ENCODE assay signal across 8 cellular contexts in the genomic region with DNA sequence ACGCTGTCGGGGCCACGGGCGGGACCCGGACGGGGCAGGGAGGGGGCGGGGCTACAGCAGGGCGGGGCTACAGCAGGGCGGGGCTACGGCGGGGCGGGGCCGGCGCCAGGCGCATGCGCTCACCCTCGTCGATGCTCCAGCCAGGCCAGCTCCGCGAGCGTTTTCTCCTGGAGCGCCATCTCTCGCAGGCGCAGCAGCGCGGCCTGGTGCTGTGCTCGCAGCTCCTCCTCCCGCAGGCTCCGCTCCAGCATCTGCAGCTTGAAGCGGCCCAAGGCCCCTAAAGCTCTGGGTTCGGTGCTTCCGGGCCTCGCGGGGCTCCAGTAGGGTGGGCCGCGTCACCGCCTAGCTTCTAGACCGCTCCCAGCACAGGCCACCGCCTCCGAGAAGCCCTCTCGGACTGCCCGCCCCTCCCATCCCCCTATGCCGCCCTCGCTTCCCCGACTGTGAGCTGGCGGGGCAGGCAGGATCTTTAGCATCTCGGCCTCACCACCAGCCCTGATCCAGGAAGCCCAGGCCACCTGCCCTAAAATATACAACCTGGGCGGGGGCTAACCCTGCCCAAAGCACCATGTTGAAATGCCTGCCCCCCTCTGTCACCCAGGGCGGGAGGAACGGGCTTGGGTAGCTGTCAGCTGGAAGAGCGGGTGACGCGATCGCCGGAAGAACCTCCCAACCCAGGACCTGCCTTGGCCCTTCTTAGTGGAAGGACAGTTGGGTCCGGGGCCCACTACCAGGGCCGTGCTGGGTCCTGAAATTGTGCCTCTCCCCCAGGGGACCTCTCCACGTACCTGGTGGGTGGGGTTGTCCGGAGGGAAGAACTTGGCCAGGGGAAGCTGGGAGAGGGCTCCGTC. TPM values are rescaled to one million over a fixed set of nuclear protein-coding genes. Genes with fewer than 3 reads are reported as not detected.
DNase-seq lines count a peak whose midpoint lies in the region; ATAC-seq and TF ChIP-seq lines count a peak whose summit lies in the region.

No MANE protein-coding gene starts in this region.

- H4K20me1 ChIP-seq in H9 (ENCODE audit: control insufficient read depth, insufficient read depth, insufficient read length), result no peaks in the 10 kb centered on the region

- H3K36me3 Mint-ChIP-seq in H9 (ENCODE audit: insufficient read depth in 1 of 3, low read depth in 3 of 3), result no peaks in the 10 kb centered on the region
- H3K36me3 Mint-ChIP-seq in central memory CD8-positive, alpha-beta T cell (ENCODE audit: insufficient read depth), result peaks cover 9% of the 10 kb centered on the region

- peaks cover 5% of the 10 kb centered on the region for H3K23me2 ChIP-seq in H9 (ENCODE audit: insufficient read length, low read depth, low read length, poor library complexity, severe bottlenecking)

- no peak overlapping the region for H2BK120ac ChIP-seq in H9 (ENCODE audit: low read depth, low read length, poor library complexity, severe bottlenecking)

- no peak overlapping the region for H3K27ac Mint-ChIP-seq in H9
- no peak overlapping the region for H3K27ac Mint-ChIP-seq in central memory CD8-positive, alpha-beta T cell (ENCODE audit: low read depth)

- H3K18ac ChIP-seq in H9 (ENCODE audit: insufficient read length, low read depth, low read length), result peak overlapping the region; percentile 68

- no peak overlapping the region for H3K56ac ChIP-seq in H9 (ENCODE audit: insufficient read length, low read depth, low read length)

- H3K23ac ChIP-seq in H9 (ENCODE audit: insufficient read length, low read depth, low read length), result no peak overlapping the region

- ATAC-seq in activated CD4-positive, CD25-positive, alpha-beta regulatory T cell treated with anti-CD3 and anti-CD28 coated beads, Interleukin-2, amount 50 U/mL, for 24 hours, result peak; percentile 88 to 90
- peak; percentile 90 for ATAC-seq in central memory CD8-positive, alpha-beta T cell (replicated peaks; ENCODE audit: extremely low read depth, poor library complexity, severe bottlenecking)

- no peak overlapping the region for H3K4ac ChIP-seq in H9 (ENCODE audit: low read depth, low read length)

- H3K79me1 ChIP-seq in H9 (ENCODE audit: insufficient read depth, low read depth, low read length, poor library complexity, severe bottlenecking), result no peaks in the 10 kb centered on the region

- H3K27me3 Mint-ChIP-seq in H9 (ENCODE audit: low read depth), result peaks cover 14% of the 10 kb centered on the region
- no peaks in the 10 kb centered on the region for H3K27me3 Mint-ChIP-seq in central memory CD8-positive, alpha-beta T cell

- H3K14ac ChIP-seq in H9 (ENCODE audit: insufficient read depth, low read length), result peak overlapping the region; percentile 91

- H4K8ac ChIP-seq in H9 (replicated peaks; ENCODE audit: insufficient read length, low read depth, low read length), result no peak overlapping the region

- no peak overlapping the region for H2BK20ac ChIP-seq in H9 (ENCODE audit: low read depth, low read length, poor library complexity, severe bottlenecking)

- no CpG with 5 or more reads among the region's 60 CpGs for WGBS in H9 (ENCODE audit: extremely low coverage, insufficient read length, low lambda C conversion rate)

- H3T11ph ChIP-seq in H9 (ENCODE audit: low read length), result no peak overlapping the region

- H2BK15ac ChIP-seq in H9 (ENCODE audit: low read depth, low read length), result no peak overlapping the region

- H3K79me2 ChIP-seq in H9 (ENCODE audit: insufficient read depth, low read length), result no peaks in the 10 kb centered on the region

- peaks cover 14 to 32% of the 10 kb centered on the region in 2 experiments for H3K4me1 Mint-ChIP-seq in H9
- H3K4me1 Mint-ChIP-seq in central memory CD8-positive, alpha-beta T cell, result peaks cover 6% of the 10 kb centered on the region

- no peaks in the 10 kb centered on the region for H3K9me3 ChIP-seq in H9 (ENCODE audit: control insufficient read depth, low read depth, low read length)

- H2AFZ ChIP-seq in H9 (ENCODE audit: low read length), result no peak overlapping the region

- H2AK5ac ChIP-seq in H9 (ENCODE audit: insufficient read length, low read length), result no peak overlapping the region

- H3K4me3 Mint-ChIP-seq in H9, result peak overlapping the region; percentile 67 to 77
- H3K4me3 Mint-ChIP-seq in central memory CD8-positive, alpha-beta T cell, result peak overlapping the region; percentile 73

- H3K9ac ChIP-seq in H9 (ENCODE audit: extremely low read depth, insufficient read length, low read length), result peak overlapping the region; percentile 45

- no peak overlapping the region for H2BK5ac ChIP-seq in H9 (ENCODE audit: insufficient read length, low read length)

- no peak overlapping the region for H4K5ac ChIP-seq in H9 (ENCODE audit: insufficient read length, low read depth, low read length)

- H2BK12ac ChIP-seq in H9 (ENCODE audit: insufficient read length, low read depth, low read length), result no peak overlapping the region

- H3K27ac ChIP-seq in H9 (ENCODE audit: insufficient read length, low read depth, low read length), result no peak overlapping the region

- no peak overlapping the region for H4K91ac ChIP-seq in H9 (ENCODE audit: insufficient read length, low read depth, low read length)

- no peaks in the 10 kb centered on the region for H3K27me3 ChIP-seq in H9 (ENCODE audit: insufficient read depth, low read length)

- DNase-seq in EL (peak; percentile 80), H9 (peak; percentile 90), NAMALWA (ENCODE audit: low spot score) (peak; percentile 90), kidney glomerular epithelial cell (lab: John Stamatoyannopoulos, UW) (peak; percentile 60), H4 (ENCODE audit: low spot score) (no peak)
- peak; percentile 64 to 70 for DNase-seq in central memory CD8-positive, alpha-beta T cell (ENCODE audit: low spot score in 2 of 2)
- peak; percentile 84 for DNase-seq in stimulated activated CD4-positive, alpha-beta T cell treated with anti-CD3 and anti-CD28 coated beads, Interleukin-15, amount 100 ng/mL, for 24 hours

- no peaks in the 10 kb centered on the region for H3K4me1 ChIP-seq in H9 (ENCODE audit: insufficient read depth, low read length)

- peak; percentile 23; the same call in 2 of the 3 replicates for TF ChIP-seq CTCF in H9 (conservative IDR thresholded peaks at IDR 0.05)

- no peaks in the 10 kb centered on the region for H3K9me3 Mint-ChIP-seq in H9
- no peaks in the 10 kb centered on the region for H3K9me3 Mint-ChIP-seq in central memory CD8-positive, alpha-beta T cell

- peak overlapping the region; percentile 44 for H3K4me2 ChIP-seq in H9 (ENCODE audit: insufficient read depth, insufficient read length, low read length)

RNA-seq across cellular contexts. Expression of a gene that starts 21.9 kb away (rescaled TPM):
- total RNA-seq in H9 (2021), result 25.0 and 25.8 TPM in 2 replicates
- total RNA-seq in H4 (2014; rRNA removed; shearing (Covaris generic)), result 9.2 and 10.3 TPM in 2 replicates

RNA-seq across cellular contexts. Expression of a gene that starts 36.4 kb away (rescaled TPM):
- total RNA-seq in H9 (2021), result 0.07 and 0.09 TPM in 2 replicates
- total RNA-seq in H4 (2014; rRNA removed; shearing (Covaris generic)), result not detected in 2 replicates

RNA-seq across cellular contexts. Expression of a gene that starts 59.9 kb away (rescaled TPM):
- 22.1 and 24.7 TPM in 2 replicates for total RNA-seq in H9 (2021)
- total RNA-seq in H4 (2014; rRNA removed; shearing (Covaris generic)), result 5.1 and 8.9 TPM in 2 replicates
